In genomic region chr2:99317873-99318200, GRCh38 we compare ENCODE assay signal across 1 cellular context. TPM values are rescaled to one million over a fixed set of nuclear protein-coding genes. Genes with fewer than 3 reads are reported as not detected.
"Had no signal": no experiment of that assay in that cellular context is flagged by ENCODE, and none has a peak within 500 bp of the region (broad histone marks: within the 10 kb centered on the region; RNA-seq: fewer than 3 reads in every experiment).

No MANE protein-coding gene starts in this region.

RNA-seq across cellular contexts. Expression of gene LYG1, which starts 16.8 kb away (rescaled TPM):
- total RNA-seq: Right ventricle myocardium superior had no signal
